1 cellular context compared by ENCODE assay signal in the genomic region with DNA sequence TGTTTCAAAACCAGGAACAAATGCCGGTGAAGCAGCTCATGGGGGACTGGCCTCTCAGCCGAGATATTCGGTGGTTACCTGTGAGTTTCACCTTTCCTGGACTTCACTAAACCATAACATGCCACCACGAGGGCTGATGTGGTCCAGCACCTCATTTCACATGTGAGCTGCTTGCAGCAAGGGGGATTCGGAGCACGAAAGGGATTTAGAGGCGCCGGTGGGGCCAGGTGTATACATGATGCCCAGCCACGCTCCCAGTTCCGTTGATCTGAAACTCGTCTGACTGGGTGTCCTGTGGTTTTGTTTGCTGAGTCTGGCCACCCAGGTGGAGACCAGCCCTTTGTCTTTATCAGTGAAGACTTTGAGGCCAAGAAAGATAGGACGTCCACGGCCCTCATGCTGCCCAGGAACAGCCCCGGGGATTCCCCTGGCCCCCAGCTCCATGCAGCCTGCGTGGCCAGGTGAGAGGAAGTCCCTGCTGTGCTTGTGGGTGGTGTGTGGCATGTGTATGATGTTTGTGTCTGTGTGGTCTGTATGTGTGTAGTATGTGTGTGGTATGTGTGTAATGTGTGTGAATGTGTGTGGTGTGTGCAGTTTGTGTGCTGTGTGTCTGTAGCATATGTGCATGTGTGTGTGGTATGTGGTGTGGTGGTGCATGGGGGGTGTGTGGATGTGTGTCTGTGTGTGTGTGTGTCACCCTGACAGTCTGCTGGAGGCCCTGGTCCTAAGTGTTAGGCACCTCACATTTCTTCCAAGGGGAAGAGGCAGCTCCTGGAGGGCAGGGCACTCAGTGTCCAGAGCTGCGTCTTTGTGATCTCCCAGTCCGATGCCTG.
TF ChIP-seq lines count a peak whose summit lies in the region.

No MANE protein-coding gene starts in this region.

TF ChIP-seq in HCT116, 20 proteins besides CTCF, POLR2A, EP300 and RAD21 (continued from another document):
- TF ChIP-seq, protein P1, sequence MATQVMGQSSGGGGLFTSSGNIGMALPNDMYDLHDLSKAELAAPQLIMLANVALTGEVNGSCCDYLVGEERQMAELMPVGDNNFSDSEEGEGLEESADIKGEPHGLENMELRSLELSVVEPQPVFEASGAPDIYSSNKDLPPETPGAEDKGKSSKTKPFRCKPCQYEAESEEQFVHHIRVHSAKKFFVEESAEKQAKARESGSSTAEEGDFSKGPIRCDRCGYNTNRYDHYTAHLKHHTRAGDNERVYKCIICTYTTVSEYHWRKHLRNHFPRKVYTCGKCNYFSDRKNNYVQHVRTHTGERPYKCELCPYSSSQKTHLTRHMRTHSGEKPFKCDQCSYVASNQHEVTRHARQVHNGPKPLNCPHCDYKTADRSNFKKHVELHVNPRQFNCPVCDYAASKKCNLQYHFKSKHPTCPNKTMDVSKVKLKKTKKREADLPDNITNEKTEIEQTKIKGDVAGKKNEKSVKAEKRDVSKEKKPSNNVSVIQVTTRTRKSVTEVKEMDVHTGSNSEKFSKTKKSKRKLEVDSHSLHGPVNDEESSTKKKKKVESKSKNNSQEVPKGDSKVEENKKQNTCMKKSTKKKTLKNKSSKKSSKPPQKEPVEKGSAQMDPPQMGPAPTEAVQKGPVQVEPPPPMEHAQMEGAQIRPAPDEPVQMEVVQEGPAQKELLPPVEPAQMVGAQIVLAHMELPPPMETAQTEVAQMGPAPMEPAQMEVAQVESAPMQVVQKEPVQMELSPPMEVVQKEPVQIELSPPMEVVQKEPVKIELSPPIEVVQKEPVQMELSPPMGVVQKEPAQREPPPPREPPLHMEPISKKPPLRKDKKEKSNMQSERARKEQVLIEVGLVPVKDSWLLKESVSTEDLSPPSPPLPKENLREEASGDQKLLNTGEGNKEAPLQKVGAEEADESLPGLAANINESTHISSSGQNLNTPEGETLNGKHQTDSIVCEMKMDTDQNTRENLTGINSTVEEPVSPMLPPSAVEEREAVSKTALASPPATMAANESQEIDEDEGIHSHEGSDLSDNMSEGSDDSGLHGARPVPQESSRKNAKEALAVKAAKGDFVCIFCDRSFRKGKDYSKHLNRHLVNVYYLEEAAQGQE (IDR thresholded peaks at IDR 0.05; ENCODE audit: low read depth): no peak
- TF ChIP-seq JUND (IDR thresholded peaks at IDR 0.05) (no peak), ZBTB33 (IDR thresholded peaks at IDR 0.05; ENCODE audit: extremely low read depth, insufficient replicate concordance, low read length) (no peak), TCF7L2 (IDR thresholded peaks at IDR 0.05; ENCODE audit: borderline replicate concordance, extremely low read depth, insufficient read depth, insufficient read length) (no peak), EGR1 (IDR thresholded peaks at IDR 0.05; ENCODE audit: low read depth) (no peak), SIN3A (IDR thresholded peaks at IDR 0.05; ENCODE audit: low read depth) (no peak), ZFX (IDR thresholded peaks at IDR 0.05) (no peak), EZH2 (IDR thresholded peaks at IDR 0.05) (no peak), YY1 (IDR thresholded peaks at IDR 0.05; ENCODE audit: extremely low read depth, insufficient replicate concordance, low read depth, low read length) (no peak), ZNF274 (IDR thresholded peaks at IDR 0.05; ENCODE audit: low read depth, low read length) (no peak), SRF (IDR thresholded peaks at IDR 0.05; ENCODE audit: low read depth) (no peak), SP1 (IDR thresholded peaks at IDR 0.05; ENCODE audit: low read depth) (no peak), ELF1 (IDR thresholded peaks at IDR 0.05; ENCODE audit: borderline replicate concordance, low read depth) (no peak), FOSL1 (IDR thresholded peaks at IDR 0.05; ENCODE audit: low read depth) (no peak)
